Comparison of ENCODE assay signal across 8 cellular contexts in the genomic region with DNA sequence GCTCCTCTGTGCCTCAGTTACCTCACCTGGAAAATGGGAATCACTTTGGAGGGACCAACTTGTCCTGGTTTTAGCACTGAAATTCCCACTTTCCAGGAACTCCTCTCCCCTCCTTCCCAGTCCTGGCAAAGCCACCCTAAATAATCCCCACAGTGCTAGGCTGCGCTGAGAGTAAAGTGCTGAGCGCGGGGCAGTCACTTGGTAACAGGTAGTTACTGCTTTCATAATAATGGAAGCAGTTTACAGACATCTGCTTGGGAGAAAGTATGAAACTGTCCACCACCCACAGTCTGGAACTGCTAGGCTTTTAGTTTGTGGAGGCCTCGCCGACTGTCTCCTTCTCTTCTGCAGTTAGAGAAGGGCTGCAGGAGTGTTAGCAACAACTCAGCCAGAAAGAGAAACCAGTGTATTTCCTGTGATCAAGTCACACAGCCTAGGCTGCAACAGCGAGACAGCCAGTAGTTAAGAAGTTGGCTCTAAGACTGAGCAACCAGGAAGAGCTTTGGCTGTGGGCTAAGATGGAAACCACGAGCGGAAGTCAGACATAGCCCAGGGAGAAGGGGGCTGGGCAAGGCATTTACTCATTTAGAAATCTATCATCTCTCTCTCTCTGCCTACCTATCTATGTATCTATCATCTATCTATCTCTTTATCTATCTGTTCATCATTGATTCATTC.
DNase-seq lines count a peak whose midpoint lies in the region; ATAC-seq lines count a peak whose summit lies in the region.

No MANE protein-coding gene starts in this region.

- in situ Hi-C loops in KBM-7 (cut with MboI; ENCODE audit: low pct_unique_long_range_greater_than_20kb, low sequenced_read_pairs), result no loop called here

- peak; percentile 92 for ATAC-seq in GM21360 (IDR thresholded peaks at IDR 0.05; ENCODE audit: unreplicated experiment)

- DNase-seq in CD1c-positive myeloid dendritic cell (ENCODE audit: extremely low spot score) (peak; percentile 86), KBM-7 (peak; percentile 88), germinal center (ENCODE audit: low spot score) (peak; percentile 74), T1000 (lab: John Stamatoyannopoulos, UW) (no peak), NCI-H1092 treated with DMSO at 0.1 percent for 48 hours (lab: John Stamatoyannopoulos, UW) (no peak)
- DNase-seq in activated CD8-positive, alpha-beta memory T cell treated with anti-CD3 and anti-CD28 coated beads for 1 hour (ENCODE audit: extremely low read depth in 1 of 2, low read depth in 1 of 2), result peak; percentile 58 to 62
- peak; percentile 48 to 67 (median 61) for DNase-seq in stimulated activated CD4-positive, alpha-beta T cell treated with anti-CD3 and anti-CD28 coated beads, TNF-alpha, amount 100 ng/mL, for 1 hour (ENCODE audit: low read depth in 3 of 3, low spot score in 1 of 3)

Comparison
In these comparisons a context has a peak if more than half of its experiments do, and no peak if none do; other contexts are left out.
1. DNase-seq: peak in CD1c-positive myeloid dendritic cell (single experiment), KBM-7 (single experiment), activated CD8-positive, alpha-beta memory T cell treated with anti-CD3 and anti-CD28 coated beads for 1 hour (2 of 2), germinal center (single experiment) and stimulated activated CD4-positive, alpha-beta T cell treated with anti-CD3 and anti-CD28 coated beads, TNF-alpha, amount 100 ng/mL, for 1 hour (3 of 3); none in T1000 (single experiment) and NCI-H1092 treated with DMSO at 0.1 percent for 48 hours (single experiment).